Comparison of ENCODE assay signal across 8 cellular contexts in the genomic region with DNA sequence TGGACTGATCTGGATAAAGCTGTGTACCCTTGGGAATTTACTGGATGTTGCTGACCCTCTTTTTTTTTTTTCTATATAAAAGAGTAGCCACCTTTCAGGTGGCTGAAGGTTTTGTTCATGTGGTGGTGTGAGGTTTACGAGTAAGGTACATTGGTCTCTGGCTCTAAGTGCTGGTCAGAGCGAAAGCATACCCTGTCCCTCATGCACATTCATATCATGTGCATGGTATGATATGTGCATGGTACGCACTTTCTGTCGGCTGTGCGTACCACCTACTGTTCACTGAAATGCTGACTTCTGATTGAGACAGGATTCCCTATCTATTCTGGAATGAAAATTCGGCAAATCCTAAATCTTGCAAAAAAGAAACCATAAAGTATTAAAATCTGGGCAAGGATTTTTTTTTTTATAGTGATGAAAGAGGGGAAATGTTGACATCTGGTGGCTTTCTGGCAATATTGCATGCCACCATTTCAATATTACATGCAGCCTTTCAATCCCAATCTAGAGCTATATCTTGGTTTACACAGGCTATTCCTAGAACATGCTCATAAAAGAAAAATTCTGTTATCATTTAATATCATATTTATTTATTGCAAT. TPM values are rescaled to one million over a fixed set of nuclear protein-coding genes. Genes with fewer than 3 reads are reported as not detected.
DNase-seq lines count a peak whose midpoint lies in the region; ATAC-seq and TF ChIP-seq lines count a peak whose summit lies in the region.

No MANE protein-coding gene starts in this region.

- peaks cover 5% of the 10 kb centered on the region for H3K4me1 ChIP-seq in ACC112 (ENCODE audit: control insufficient read depth, insufficient read depth, low read length, unreplicated experiment)

- DNase-seq in GM13977 (ENCODE audit: low spot score), result no peak
- peak; percentile 54 for DNase-seq in KBM-7
- peak; percentile 16 to 38 for DNase-seq in T47D (ENCODE audit: low read depth in 1 of 2, low spot score in 1 of 2)
- DNase-seq in mesothelial cell of epicardium (ENCODE audit: low spot score in 2 of 2, unreplicated experiment in 2 of 2), result no peak
- no peak for DNase-seq in GOT3 (lab: John Stamatoyannopoulos, UW)
- DNase-seq in effector CD8-positive, alpha-beta T cell (lab: John Stamatoyannopoulos, UW), result no peak

- H3K4me3 Mint-ChIP-seq in mesothelial cell of epicardium, result no peak overlapping the region

- no peak for ATAC-seq in GM21723 (IDR thresholded peaks at IDR 0.05; ENCODE audit: unreplicated experiment)

- peaks cover 1% of the 10 kb centered on the region; the same call in 1 of the 2 replicates for H3K27me3 ChIP-seq in ACC112 (ENCODE audit: insufficient read depth, low read length)

- H3K9me3 Mint-ChIP-seq in mesothelial cell of epicardium, result no peaks in the 10 kb centered on the region

- no peak overlapping the region for H3K27ac Mint-ChIP-seq in mesothelial cell of epicardium

- no peak overlapping the region for H3K27ac ChIP-seq in ACC112 (ENCODE audit: low read depth, low read length)

- H3K27me3 Mint-ChIP-seq in mesothelial cell of epicardium (ENCODE audit: low read depth), result no peaks in the 10 kb centered on the region

- H3K79me2 ChIP-seq in ACC112 (ENCODE audit: control insufficient read depth, insufficient read depth, low read length, unreplicated experiment), result no peaks in the 10 kb centered on the region

- H3K36me3 ChIP-seq in ACC112 (ENCODE audit: insufficient read depth, low read length), result no peaks in the 10 kb centered on the region

- H2AFZ ChIP-seq in ACC112 (ENCODE audit: low read length, unreplicated experiment), result peak overlapping the region; percentile 20

- in situ Hi-C loops in GM13977 (cut with MboI; ENCODE audit: low pct_unique_long_range_greater_than_20kb, low sequenced_read_pairs, unreplicated experiment), result no loop called here
- in situ Hi-C loops in KBM-7 (cut with MboI; ENCODE audit: low pct_unique_long_range_greater_than_20kb, low sequenced_read_pairs), result no loop called here
- in situ Hi-C loops in T47D (cut with HindIII; ENCODE audit: low pct_unique_long_range_greater_than_20kb, low sequenced_read_pairs), result no loop called here

- H3K4me3 ChIP-seq in ACC112 (ENCODE audit: low read depth, low read length), result peak overlapping the region; percentile 69

- no peaks in the 10 kb centered on the region for H3K36me3 Mint-ChIP-seq in mesothelial cell of epicardium

- H3K4me1 Mint-ChIP-seq in mesothelial cell of epicardium, result peaks cover 15% of the 10 kb centered on the region

- TF ChIP-seq CTCF in GM13977 (IDR thresholded peaks at IDR 0.05; ENCODE audit: extremely low read depth, insufficient read depth, missing control alignments), result peak; percentile 58
- peak; percentile 54 for TF ChIP-seq CTCF in mesothelial cell of epicardium (IDR thresholded peaks at IDR 0.05; ENCODE audit: unreplicated experiment)

RNA-seq across cellular contexts. Expression of a gene that starts 32.8 kb away (rescaled TPM):
- 12.2 to 16.1 TPM (median 13.6 TPM) in 3 replicates for total RNA-seq in mesothelial cell of epicardium

RNA-seq across cellular contexts. Expression of a gene that starts 54.1 kb away (rescaled TPM):
- total RNA-seq in mesothelial cell of epicardium, result 4.0 to 4.7 TPM (median 4.5 TPM) in 3 replicates

Comparison
In these comparisons a context has a peak if more than half of its experiments do, and no peak if none do; other contexts are left out.
1. DNase-seq: peak in KBM-7 (single experiment) and T47D (2 of 2); none in GM13977 (single experiment), mesothelial cell of epicardium (0 of 2), GOT3 (single experiment) and effector CD8-positive, alpha-beta T cell (single experiment).